ENCODE assay signal across 24 cellular contexts in the genomic region with DNA sequence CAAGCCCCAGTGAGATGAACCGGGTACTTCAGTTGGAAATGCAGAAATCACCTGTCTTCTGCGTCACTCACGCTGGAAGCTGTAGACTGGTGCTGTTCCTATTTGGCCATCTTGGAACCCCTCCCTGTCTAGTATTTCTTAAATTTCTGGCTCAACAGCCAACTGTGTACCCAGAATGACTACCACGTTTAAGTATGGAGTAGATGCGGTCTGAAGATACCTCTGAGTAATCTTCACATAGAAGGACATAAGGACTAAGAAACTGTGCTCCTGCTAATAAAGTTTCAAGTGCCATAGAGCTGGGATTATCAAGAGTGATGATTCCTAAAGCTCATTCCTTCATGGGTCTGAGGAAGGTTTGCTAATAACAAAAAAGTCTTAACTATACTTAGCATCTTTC.
"Had no signal": no experiment of that assay in that cellular context is flagged by ENCODE, and none has a peak within 500 bp of the region (broad histone marks: within the 10 kb centered on the region; RNA-seq: fewer than 3 reads in every experiment).

No MANE protein-coding gene starts in this region.

- DNase-seq: activated CD4-positive, alpha-beta T cell treated with anti-CD3 and anti-CD28 coated beads, Interleukin-2, amount 50 U/mL, for 1 hour; activated CD8-positive, alpha-beta memory T cell treated with anti-CD3 and anti-CD28 coated beads, Interleukin-2, amount 50 U/mL, for 48 hours; activated effector memory CD4-positive, alpha-beta T cell treated with Interleukin-2 at 50 U/mL for 16 hours; activated T-cell treated with anti-CD3 and anti-CD28 coated beads, Interleukin-2, amount 50 U/mL, for 4 hours; anterior cingulate cortex; body of pancreas; cerebellar nuclear complex; colonic mucosa; effector CD8-positive, alpha-beta T cell; islet precursor cell; mammary epithelial cell; posterior cingulate gyrus; stimulated activated CD4-positive, alpha-beta T cell treated with anti-CD3 and anti-CD28 coated beads, Interleukin-12 subunit alpha, Interleukin-12 subunit beta, amount 100 ng/mL, for 4 hours; stimulated activated CD4-positive, alpha-beta T cell treated with anti-CD3 and anti-CD28 coated beads, Interleukin-4, amount 100 ng/mL, for 1 hour; stimulated activated naive CD8-positive, alpha-beta T cell treated with anti-CD3 and anti-CD28 coated beads, Interleukin-15, Interleukin-2, amounts not matched to agents 100 U/mL and 50 U/mL, for 24 hours; T-cell; uterus; WERI-Rb-1 had no signal

- H3K27me3 Mint-ChIP-seq: activated naive CD8-positive, alpha-beta T cell; T-cell; type B pancreatic cell had no signal

- H3K9me3 Mint-ChIP-seq: activated T-cell treated with anti-CD3 and anti-CD28 coated beads, Interleukin-2, amount 50 U/mL, for 4 hours; T-cell had no signal

- H3K4me3 ChIP-seq: body of pancreas, colonic mucosa, hepatocyte, skin epidermis, thoracic aorta, uterus had no signal

- H3K27ac Mint-ChIP-seq: nephron, type B pancreatic cell had no signal

- H3K27ac ChIP-seq: colonic mucosa, hepatocyte, WERI-Rb-1 had no signal

- H3K9me3 ChIP-seq: body of pancreas, colonic mucosa, thoracic aorta, uterus had no signal

- H3K4me3 Mint-ChIP-seq: activated naive CD8-positive, alpha-beta T cell; activated T-cell treated with anti-CD3 and anti-CD28 coated beads, Interleukin-2, amount 50 U/mL, for 4 hours; nephron; T-cell; type B pancreatic cell had no signal

- H3K4me1 ChIP-seq: colonic mucosa had no signal

- H3K27me3 ChIP-seq: body of pancreas, colonic mucosa, hepatocyte, uterus had no signal

- H3K36me3 ChIP-seq: colonic mucosa, thoracic aorta, uterus had no signal
